In the genomic region with DNA sequence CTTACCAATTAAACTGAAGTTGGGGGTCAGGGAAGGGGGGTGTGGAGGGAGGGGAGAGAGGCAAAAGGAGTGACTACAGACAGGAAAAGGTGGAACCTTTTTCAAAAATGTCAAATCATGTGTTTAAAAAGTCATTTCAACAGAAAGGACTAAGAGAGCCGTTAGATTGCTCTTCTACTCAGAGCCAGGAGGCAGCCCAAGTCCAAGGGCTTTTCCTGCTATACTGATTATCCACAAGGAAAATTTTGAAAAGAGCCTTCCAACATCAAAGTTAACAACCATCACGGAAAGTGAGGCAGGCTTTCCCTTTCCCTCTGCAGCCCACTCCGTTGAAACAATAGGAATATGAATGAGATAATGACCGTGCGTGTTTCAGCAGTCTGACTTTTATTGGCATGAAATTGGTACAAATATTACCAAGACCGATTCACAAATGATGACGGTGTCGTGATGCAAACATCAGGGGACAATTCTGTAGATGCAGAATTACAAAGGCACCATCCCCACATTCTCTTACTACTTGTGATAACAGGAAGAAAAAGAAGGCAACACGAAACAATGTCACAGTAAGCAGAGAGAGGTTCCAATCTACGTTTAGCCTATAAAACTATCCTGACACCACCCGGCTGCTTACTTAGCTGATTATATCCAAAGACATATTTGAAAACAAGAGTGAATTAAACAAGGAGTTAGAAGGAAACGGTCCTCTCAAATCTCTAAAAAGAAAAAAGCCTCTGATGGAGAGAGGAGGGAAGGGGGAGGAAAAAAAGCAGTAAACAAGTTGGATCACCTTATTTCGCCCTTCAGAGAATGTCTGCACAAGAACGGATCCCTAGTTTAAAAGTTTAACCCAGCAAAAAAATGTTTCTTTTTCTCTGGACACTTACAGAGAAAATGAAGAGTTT, we compare ENCODE assay signal across 7 cellular contexts.
A peak's percentile ranks its signal among the peaks of the same experiment; 100 is the strongest.
DNase-seq lines count a peak whose midpoint lies in the region; ATAC-seq and TF ChIP-seq lines count a peak whose summit lies in the region.

No MANE protein-coding gene starts in this region.

- peak overlapping the region; percentile 57 for H3K9ac ChIP-seq in NT2/D1 (ENCODE audit: insufficient read length, low read depth)
- H3K9ac ChIP-seq in stomach smooth muscle (ENCODE audit: low read length in 2 of 2) = peak overlapping the region; percentile 85 to 96

- H3K27me3 ChIP-seq in NT2/D1 (ENCODE audit: insufficient read depth, insufficient read length) = no peaks in the 10 kb centered on the region
- no peaks in the 10 kb centered on the region for H3K27me3 ChIP-seq in brain microvascular endothelial cell (replicated peaks)
- no peaks in the 10 kb centered on the region for H3K27me3 ChIP-seq in stomach smooth muscle (ENCODE audit: control insufficient read depth in 1 of 2, insufficient read depth in 2 of 2, low read length in 2 of 2)

- H3K27ac ChIP-seq in brain microvascular endothelial cell = peak overlapping the region; percentile 96
- peak overlapping the region; percentile 89 for H3K27ac ChIP-seq in stomach smooth muscle (ENCODE audit: low read length)

- DNase-seq in NT2/D1 (ENCODE audit: low read depth, low spot score) (no peak), brain microvascular endothelial cell (peak; percentile 72), kidney glomerular epithelial cell (lab: John Stamatoyannopoulos, UW) (peak; percentile 39)

- H3K36me3 ChIP-seq in NT2/D1 (ENCODE audit: insufficient read depth, insufficient read length, low read length) (no peaks in the 10 kb centered on the region), brain microvascular endothelial cell (replicated peaks) (no peaks in the 10 kb centered on the region), stomach smooth muscle (ENCODE audit: control insufficient read depth in 2 of 2, insufficient read depth in 2 of 2, low read length in 2 of 2) (no peaks in the 10 kb centered on the region)

- peak; percentile 12 for ATAC-seq in GM21723 (IDR thresholded peaks at IDR 0.05; ENCODE audit: unreplicated experiment)
- ATAC-seq in HG02852 (IDR thresholded peaks at IDR 0.05; ENCODE audit: unreplicated experiment) = no peak
- no peak for ATAC-seq in GM18858 (IDR thresholded peaks at IDR 0.05; ENCODE audit: unreplicated experiment)

- H3K4me3 ChIP-seq in NT2/D1 (ENCODE audit: insufficient read length, low read depth) (peak overlapping the region; percentile 19), brain microvascular endothelial cell (ENCODE audit: low read depth, low read length) (peak overlapping the region; percentile 61), stomach smooth muscle (ENCODE audit: low read length in 2 of 2) (peak overlapping the region; percentile 76 to 81)

- H3K9me3 ChIP-seq in NT2/D1 (ENCODE audit: insufficient read depth, low read length) (no peaks in the 10 kb centered on the region), stomach smooth muscle (ENCODE audit: control insufficient read depth in 2 of 2, low read length in 2 of 2) (no peaks in the 10 kb centered on the region)

- TF ChIP-seq CTCF in brain microvascular endothelial cell (IDR thresholded peaks at IDR 0.05; ENCODE audit: low read depth, low read length, missing control alignments) = no peak

- in situ Hi-C loops in brain microvascular endothelial cell (cut with HindIII; ENCODE audit: low pct_ligation_motif_present, low sequenced_read_pairs) = no loop called here

- no peaks in the 10 kb centered on the region for H3K4me1 ChIP-seq in NT2/D1 (ENCODE audit: insufficient read depth, insufficient read length)
- peaks cover 9% of the 10 kb centered on the region for H3K4me1 ChIP-seq in stomach smooth muscle (ENCODE audit: control insufficient read depth, insufficient read depth, low read length)

Comparison
In these comparisons a context has a peak if more than half of its experiments do, and no peak if none do; other contexts are left out.
1. H3K4me3 ChIP-seq: peak in every context shown above with its lines; median percentile 78 in stomach smooth muscle; 61 in brain microvascular endothelial cell; 19 in NT2/D1.